In the genomic region with DNA sequence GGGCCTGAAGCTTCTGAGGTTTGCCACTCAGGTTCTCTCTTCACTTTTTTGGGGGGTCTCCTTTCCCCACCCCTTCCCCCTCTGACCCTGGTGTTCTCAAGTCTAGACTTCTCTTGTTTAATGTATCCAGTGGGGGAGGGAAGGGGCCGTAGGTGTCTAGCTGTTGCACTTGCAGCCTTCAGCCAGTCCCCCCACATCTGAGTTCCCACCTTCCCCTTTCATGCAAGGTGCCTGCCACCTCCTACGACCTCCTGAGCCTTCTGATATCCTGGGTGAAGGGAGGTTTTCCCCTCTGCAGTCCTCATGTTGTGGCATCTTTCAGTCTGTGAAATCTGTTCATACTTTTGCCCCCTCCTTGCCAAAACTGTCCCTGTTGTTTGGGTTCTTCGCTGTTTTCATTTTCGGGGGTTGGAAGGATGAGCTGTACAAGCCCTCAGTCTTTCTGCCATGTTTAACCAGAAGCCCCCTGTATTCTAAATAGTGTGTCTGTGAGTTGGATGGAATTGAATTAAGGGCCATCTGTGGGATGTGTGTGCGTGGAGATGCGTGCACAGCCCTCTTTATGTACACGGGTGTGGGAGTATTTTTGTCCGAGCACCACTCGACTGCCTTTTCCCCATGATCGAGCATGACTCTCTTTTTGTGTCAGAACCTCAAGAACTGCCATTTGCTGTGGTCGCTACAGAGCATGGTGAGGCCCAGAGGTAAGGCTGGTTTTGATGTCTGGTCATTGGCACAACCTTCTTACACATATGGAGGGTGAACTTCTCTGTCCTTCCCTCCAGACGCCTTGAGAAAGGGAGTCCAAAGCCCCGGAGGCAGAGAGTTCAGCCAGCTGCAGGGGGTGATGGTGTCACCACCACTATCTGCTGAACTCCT, we compare ENCODE assay signal across 9 cellular contexts. TPM values are rescaled to one million over a fixed set of nuclear protein-coding genes. Genes with fewer than 3 reads are reported as not detected.
DNase-seq lines count a peak whose midpoint lies in the region; ATAC-seq and TF ChIP-seq lines count a peak whose summit lies in the region.
"Had no signal": no experiment of that assay in that cellular context is flagged by ENCODE, and none has a peak within 500 bp of the region (broad histone marks: within the 10 kb centered on the region; RNA-seq: fewer than 3 reads in every experiment).

No MANE protein-coding gene starts in this region.

- H3K4me3 ChIP-seq in left ventricle myocardium inferior: no peak overlapping the region
- no peak overlapping the region for H3K4me3 ChIP-seq in muscle layer of colon (ENCODE audit: low read depth in 1 of 2, low read length in 2 of 2)
- no peak overlapping the region for H3K4me3 ChIP-seq in vagina
- H3K4me3 ChIP-seq: thoracic aorta had no signal

- H3K4me3 Mint-ChIP-seq in activated naive CD8-positive, alpha-beta T cell treated with anti-CD3 and anti-CD28 coated beads for 36 hours: peak overlapping the region; percentile 61

- H3K9ac ChIP-seq in muscle layer of colon (ENCODE audit: low read length): peak overlapping the region; percentile 17

- H3K27me3 Mint-ChIP-seq in activated naive CD8-positive, alpha-beta T cell treated with anti-CD3 and anti-CD28 coated beads for 36 hours: peaks cover 3% of the 10 kb centered on the region

- H3K9me3 Mint-ChIP-seq in activated naive CD8-positive, alpha-beta T cell treated with anti-CD3 and anti-CD28 coated beads for 36 hours: no peaks in the 10 kb centered on the region

- no peak for TF ChIP-seq POLR2A in vagina (IDR thresholded peaks at IDR 0.05)

- H3K27ac Mint-ChIP-seq in activated naive CD8-positive, alpha-beta T cell treated with anti-CD3 and anti-CD28 coated beads for 36 hours: peak overlapping the region; percentile 89

- ATAC-seq in Right ventricle myocardium superior (ENCODE audit: poor library complexity): no peak
- ATAC-seq in HG03196 (IDR thresholded peaks at IDR 0.05; ENCODE audit: unreplicated experiment): no peak
- ATAC-seq in HG02852 (IDR thresholded peaks at IDR 0.05; ENCODE audit: unreplicated experiment): no peak

- intact Hi-C loops in left ventricle myocardium inferior (cut with micrococcal nuclease): no loop called here
- intact Hi-C loops in Right ventricle myocardium superior (cut with DNase I): no loop called here
- intact Hi-C loops in vagina (cut with DNase I): no loop called here

- H3K9me3 ChIP-seq in left ventricle myocardium inferior (replicated peaks) (no peaks in the 10 kb centered on the region), muscle layer of colon (ENCODE audit: low read length) (no peaks in the 10 kb centered on the region), vagina (no peaks in the 10 kb centered on the region)
- H3K9me3 ChIP-seq: thoracic aorta had no signal

- peak overlapping the region; percentile 59 for H3K27ac ChIP-seq in left ventricle myocardium inferior (replicated peaks)
- no peak overlapping the region for H3K27ac ChIP-seq in muscle layer of colon (ENCODE audit: low read depth, low read length)
- peak overlapping the region; percentile 16 for H3K27ac ChIP-seq in vagina

- H3K4me1 ChIP-seq in left ventricle myocardium inferior (peaks cover 100% of the 10 kb centered on the region), muscle layer of colon (ENCODE audit: insufficient read depth, low read length) (peaks cover 59% of the 10 kb centered on the region), vagina (peaks cover 78% of the 10 kb centered on the region)

- H3K36me3 Mint-ChIP-seq in activated naive CD8-positive, alpha-beta T cell treated with anti-CD3 and anti-CD28 coated beads for 36 hours: peaks cover 53% of the 10 kb centered on the region

- H3K36me3 ChIP-seq in left ventricle myocardium inferior (no peaks in the 10 kb centered on the region), muscle layer of colon (ENCODE audit: insufficient read depth, low read length) (no peaks in the 10 kb centered on the region), vagina (no peaks in the 10 kb centered on the region)
- H3K36me3 ChIP-seq: thoracic aorta had no signal

- H3K27me3 ChIP-seq in left ventricle myocardium inferior (ENCODE audit: low read depth): no peaks in the 10 kb centered on the region
- H3K27me3 ChIP-seq in muscle layer of colon (ENCODE audit: control insufficient read depth in 1 of 2, insufficient read depth in 2 of 2, low read length in 2 of 2): no peaks in the 10 kb centered on the region
- no peaks in the 10 kb centered on the region for H3K27me3 ChIP-seq in vagina

- DNase-seq in left ventricle myocardium inferior: no peak
- DNase-seq in Right ventricle myocardium superior: no peak
- DNase-seq in activated naive CD8-positive, alpha-beta T cell treated with anti-CD3 and anti-CD28 coated beads for 36 hours: no peak
- no peak for DNase-seq in vagina (ENCODE audit: extremely low spot score in 2 of 2)
- DNase-seq in kidney tubule cell (ENCODE audit: low spot score): no peak

- TF ChIP-seq CTCF in left ventricle myocardium inferior (IDR thresholded peaks at IDR 0.05; ENCODE audit: borderline replicate concordance) (no peak), vagina (IDR thresholded peaks at IDR 0.05) (no peak)

- peaks cover 82% of the 10 kb centered on the region for H3K4me1 Mint-ChIP-seq in activated naive CD8-positive, alpha-beta T cell treated with anti-CD3 and anti-CD28 coated beads for 36 hours

RNA-seq across cellular contexts. Expression of gene PRRC2B, which starts 23.6 kb away (rescaled TPM):
- total RNA-seq in left ventricle myocardium inferior (109 TPM), Right ventricle myocardium superior (124 TPM), vagina (116 TPM)
- total RNA-seq in activated naive CD8-positive, alpha-beta T cell treated with anti-CD3 and anti-CD28 coated beads for 36 hours: 100 to 1,000 TPM; 128 to 135 TPM
